Comparison of ENCODE assay signal across 8 cellular contexts in the genomic region with DNA sequence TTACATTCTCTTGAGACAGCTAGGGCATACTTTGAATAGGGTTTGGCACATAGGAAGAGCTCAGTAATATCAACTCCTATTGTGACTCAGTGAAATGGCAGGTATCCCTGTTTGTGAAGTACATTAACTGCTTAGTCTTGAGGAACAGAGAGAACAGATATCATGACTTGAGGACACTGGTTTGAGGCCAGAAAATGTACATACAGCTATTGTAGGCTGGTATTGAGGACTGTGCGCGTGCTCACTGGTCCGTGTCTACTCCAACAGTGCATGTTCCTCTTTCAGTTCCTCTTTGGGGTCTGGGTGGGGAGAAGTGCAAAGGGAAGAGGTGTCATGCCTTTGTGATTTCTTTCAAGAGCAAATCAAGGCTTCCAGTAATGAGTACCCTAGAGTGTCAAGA. TPM values are rescaled to one million over a fixed set of nuclear protein-coding genes. Genes with fewer than 3 reads are reported as not detected.
DNase-seq lines count a peak whose midpoint lies in the region; ATAC-seq and TF ChIP-seq lines count a peak whose summit lies in the region.

No MANE protein-coding gene starts in this region.

- peaks cover 2% of the 10 kb centered on the region for H3K27me3 Mint-ChIP-seq in mesothelial cell of epicardium (ENCODE audit: low read depth)

- TF ChIP-seq CTCF in colonic mucosa (IDR thresholded peaks at IDR 0.05) (no peak), suprapubic skin (IDR thresholded peaks at IDR 0.05) (no peak), mesothelial cell of epicardium (IDR thresholded peaks at IDR 0.05; ENCODE audit: unreplicated experiment) (no peak), brain microvascular endothelial cell (IDR thresholded peaks at IDR 0.05; ENCODE audit: low read depth, low read length, missing control alignments) (no peak)

- 84% methylated on average over 3 of the region's 3 CpGs for WGBS in suprapubic skin

- intact Hi-C loops in Right ventricle myocardium inferior (cut with DNase I) (no loop called here), cardiac septum (cut with DNase I) (no loop called here), colonic mucosa (cut with DNase I) (no loop called here)

- no peak overlapping the region for H3K4me3 Mint-ChIP-seq in mesothelial cell of epicardium

- TF ChIP-seq EP300 in suprapubic skin (IDR thresholded peaks at IDR 0.05): no peak

- H3K4me1 Mint-ChIP-seq in mesothelial cell of epicardium: no peaks in the 10 kb centered on the region

- H3K36me3 ChIP-seq in colonic mucosa (no peaks in the 10 kb centered on the region), suprapubic skin (no peaks in the 10 kb centered on the region), brain microvascular endothelial cell (replicated peaks) (no peaks in the 10 kb centered on the region)

- ATAC-seq in Right ventricle myocardium inferior: peak; percentile 76
- ATAC-seq in HG03196 (IDR thresholded peaks at IDR 0.05; ENCODE audit: unreplicated experiment): peak; percentile 87

- TF ChIP-seq POLR2A in suprapubic skin (IDR thresholded peaks at IDR 0.05): no peak

- in situ Hi-C loops in brain microvascular endothelial cell (cut with HindIII; ENCODE audit: low pct_ligation_motif_present, low sequenced_read_pairs): no loop called here

- H3K27ac Mint-ChIP-seq in mesothelial cell of epicardium: no peak overlapping the region

- H3K27me3 ChIP-seq in colonic mucosa: no peaks in the 10 kb centered on the region
- H3K27me3 ChIP-seq in suprapubic skin: no peaks in the 10 kb centered on the region
- no peaks in the 10 kb centered on the region for H3K27me3 ChIP-seq in brain microvascular endothelial cell (replicated peaks)

- H3K9ac ChIP-seq in colonic mucosa (ENCODE audit: low read depth in 2 of 2, low read length in 2 of 2): no peak overlapping the region

- peaks cover 11% of the 10 kb centered on the region for H3K9me3 Mint-ChIP-seq in mesothelial cell of epicardium

- H3K36me3 Mint-ChIP-seq in mesothelial cell of epicardium: no peaks in the 10 kb centered on the region

- H3K4me3 ChIP-seq in colonic mucosa: no peak overlapping the region
- no peak overlapping the region for H3K4me3 ChIP-seq in suprapubic skin
- H3K4me3 ChIP-seq in brain microvascular endothelial cell (ENCODE audit: low read depth, low read length): no peak overlapping the region

- DNase-seq in Right ventricle myocardium inferior (ENCODE audit: missing footprints) (peak; percentile 72), cardiac septum (ENCODE audit: low spot score) (no peak), colonic mucosa (peak; percentile 27), suprapubic skin (ENCODE audit: low spot score in 2 of 2) (no peak), mesothelial cell of epicardium (ENCODE audit: low spot score in 2 of 2, unreplicated experiment in 2 of 2) (no peak), brain microvascular endothelial cell (no peak)
- no peak for DNase-seq in activated CD4-positive, alpha-beta T cell treated with anti-CD3 and anti-CD28 coated beads for 4 hours

- H3K4me1 ChIP-seq in colonic mucosa (no peaks in the 10 kb centered on the region), suprapubic skin (no peaks in the 10 kb centered on the region)

- H3K27ac ChIP-seq in colonic mucosa: peak overlapping the region; percentile 6
- peak overlapping the region; percentile 45 for H3K27ac ChIP-seq in suprapubic skin
- no peak overlapping the region for H3K27ac ChIP-seq in brain microvascular endothelial cell

- H3K9me3 ChIP-seq in colonic mucosa: no peaks in the 10 kb centered on the region
- H3K9me3 ChIP-seq in suprapubic skin: no peaks in the 10 kb centered on the region

RNA-seq across cellular contexts. Expression of gene TBC1D9, which starts 34.6 kb away (rescaled TPM):
- total RNA-seq in Right ventricle myocardium inferior (11.1 TPM), cardiac septum (15.0 TPM), colonic mucosa (10 to 100 TPM in 1 of 2 donors, 1 to 10 TPM in 1; 6.8 to 11.6 TPM), suprapubic skin (1 to 10 TPM; 5.7 to 9.8 (median 8.9) TPM), mesothelial cell of epicardium (49.6 to 54.2 TPM (median 52.4 TPM) in 3 replicates)

Comparison
In these comparisons a context has a peak if more than half of its experiments do, and no peak if none do; other contexts are left out.
1. DNase-seq: peak in Right ventricle myocardium inferior (single experiment) and colonic mucosa (single experiment); none in cardiac septum (single experiment), suprapubic skin (0 of 2), mesothelial cell of epicardium (0 of 2), activated CD4-positive, alpha-beta T cell treated with anti-CD3 and anti-CD28 coated beads for 4 hours (0 of 2) and brain microvascular endothelial cell (single experiment).